8 cellular contexts compared by ENCODE assay signal in genomic region chr6:26537846-26538571, GRCh38. TPM values are rescaled to one million over a fixed set of nuclear protein-coding genes. Genes with fewer than 3 reads are reported as not detected.
DNase-seq lines count a peak whose midpoint lies in the region; FAIRE-seq and TF ChIP-seq lines count a peak whose summit lies in the region.

Gene HMGN4, plus strand, starts transcription at chr6:26538366. Its CDS starts 6,841 bp downstream, at chr6:26545207.

- TF ChIP-seq CTCF in fibroblast of pulmonary artery (IDR thresholded peaks at IDR 0.05; ENCODE audit: low read length, missing control alignments) (no peak), nephron progenitor cell (IDR thresholded peaks at IDR 0.05) (no peak)

- intact Hi-C loops in activated T-helper 2 cell treated with anti-CD3 and anti-CD28 coated beads, Interferon-gamma antibody, Interleukin-2, Interleukin-4, amounts not matched to agents 10 μg/mL and 5 μg/mL and 100 μg/mL, durations not matched to agents 14 hours and 24 hours and 36 hours (cut with micrococcal nuclease) = loop anchor here (1.0 to 10.0 kb wide), 10 partner anchors 15 to 937 kb away; partner anchors contain the start of genes ABT1, BTN3A1 and ZNF184

- peak within 1 kb of the TSS; percentile 87 to 95 for H3K9ac ChIP-seq in stomach smooth muscle (ENCODE audit: low read length in 2 of 2)

- peak within 1 kb of the TSS; percentile 90 for H3K4me3 Mint-ChIP-seq in activated T-helper 2 cell treated with anti-CD3 and anti-CD28 coated beads, Interferon-gamma antibody, Interleukin-2, Interleukin-4, amounts not matched to agents 10 μg/mL and 5 μg/mL and 100 μg/mL, durations not matched to agents 14 hours and 24 hours and 36 hours (ENCODE audit: low read depth)
- peak within 1 kb of the TSS; percentile 90 for H3K4me3 Mint-ChIP-seq in nephron progenitor cell

- peaks cover 6 to 10% of the 10 kb centered on the region in 2 donors for H3K36me3 ChIP-seq in stomach smooth muscle (ENCODE audit: control insufficient read depth in 2 of 2, insufficient read depth in 2 of 2, low read length in 2 of 2)

- no peaks in the 10 kb centered on the region for H3K27me3 ChIP-seq in stomach smooth muscle (ENCODE audit: control insufficient read depth in 1 of 2, insufficient read depth in 2 of 2, low read length in 2 of 2)

- peak; percentile 6 for FAIRE-seq in H54 (lab: Jason Lieb, UNC)

- H3K9me3 ChIP-seq in stomach smooth muscle (ENCODE audit: control insufficient read depth in 2 of 2, low read length in 2 of 2) = no peaks in the 10 kb centered on the region

- H3K4me3 ChIP-seq in fibroblast of pulmonary artery (replicated peaks; ENCODE audit: low read depth, low read length) (peak within 1 kb of the TSS; percentile 88), stomach smooth muscle (ENCODE audit: low read length in 2 of 2) (peak within 1 kb of the TSS; percentile 92 to 93)

- H3K4me1 ChIP-seq in stomach smooth muscle (ENCODE audit: control insufficient read depth, insufficient read depth, low read length) = peaks cover 28% of the 10 kb centered on the region

- H3K4me1 Mint-ChIP-seq in activated T-helper 2 cell treated with anti-CD3 and anti-CD28 coated beads, Interferon-gamma antibody, Interleukin-2, Interleukin-4, amounts not matched to agents 10 μg/mL and 5 μg/mL and 100 μg/mL, durations not matched to agents 14 hours and 24 hours and 36 hours (ENCODE audit: low read depth) = peaks cover 41% of the 10 kb centered on the region
- peaks cover 58% of the 10 kb centered on the region for H3K4me1 Mint-ChIP-seq in nephron progenitor cell

- H3K27ac Mint-ChIP-seq in activated T-helper 2 cell treated with anti-CD3 and anti-CD28 coated beads, Interferon-gamma antibody, Interleukin-2, Interleukin-4, amounts not matched to agents 10 μg/mL and 5 μg/mL and 100 μg/mL, durations not matched to agents 14 hours and 24 hours and 36 hours = peak within 1 kb of the TSS; percentile 96
- peak within 1 kb of the TSS; percentile 98 for H3K27ac Mint-ChIP-seq in nephron progenitor cell

- no peaks in the 10 kb centered on the region for H3K9me3 Mint-ChIP-seq in activated T-helper 2 cell treated with anti-CD3 and anti-CD28 coated beads, Interferon-gamma antibody, Interleukin-2, Interleukin-4, amounts not matched to agents 10 μg/mL and 5 μg/mL and 100 μg/mL, durations not matched to agents 14 hours and 24 hours and 36 hours
- H3K9me3 Mint-ChIP-seq in nephron progenitor cell = no peaks in the 10 kb centered on the region

- no peaks in the 10 kb centered on the region for H3K27me3 Mint-ChIP-seq in activated T-helper 2 cell treated with anti-CD3 and anti-CD28 coated beads, Interferon-gamma antibody, Interleukin-2, Interleukin-4, amounts not matched to agents 10 μg/mL and 5 μg/mL and 100 μg/mL, durations not matched to agents 14 hours and 24 hours and 36 hours (ENCODE audit: low read depth)
- H3K27me3 Mint-ChIP-seq in nephron progenitor cell (ENCODE audit: low read depth, poor library complexity) = peaks cover 5% of the 10 kb centered on the region

- peak within 1 kb of the TSS; percentile 96 for H3K27ac ChIP-seq in stomach smooth muscle (ENCODE audit: low read length)

- peaks cover 36% of the 10 kb centered on the region for H3K36me3 Mint-ChIP-seq in activated T-helper 2 cell treated with anti-CD3 and anti-CD28 coated beads, Interferon-gamma antibody, Interleukin-2, Interleukin-4, amounts not matched to agents 10 μg/mL and 5 μg/mL and 100 μg/mL, durations not matched to agents 14 hours and 24 hours and 36 hours (ENCODE audit: low read depth)
- H3K36me3 Mint-ChIP-seq in nephron progenitor cell (ENCODE audit: low read depth) = peaks cover 26% of the 10 kb centered on the region

- peak; percentile 92 for DNase-seq in EH (ENCODE audit: low read depth)
- DNase-seq in H54 (ENCODE audit: insufficient read length, low spot score) = peak; percentile 61
- DNase-seq in M059J (ENCODE audit: low read depth) = peak; percentile 95
- peak; percentile 82 for DNase-seq in activated T-helper 2 cell treated with anti-CD3 and anti-CD28 coated beads, Interferon-gamma antibody, Interleukin-2, Interleukin-4, amounts not matched to agents 10 μg/mL and 5 μg/mL and 100 μg/mL, durations not matched to agents 14 hours and 24 hours and 36 hours (ENCODE audit: low spot score)
- peak; percentile 94 for DNase-seq in fibroblast of pulmonary artery (ENCODE audit: low read depth)
- peak; percentile 72 for DNase-seq in nephron progenitor cell

- TF ChIP-seq POLR2A in H54 (IDR thresholded peaks at IDR 0.05; ENCODE audit: low read depth, low read length) = peak; percentile 84
- TF ChIP-seq POLR2A in Raji (IDR thresholded peaks at IDR 0.05; ENCODE audit: insufficient read depth, low read depth, low read length) = peak; percentile 69

RNA-seq across cellular contexts. Expression of gene HMGN4, which starts in this region (rescaled TPM):
- 144 and 161 TPM in 2 replicates for total RNA-seq in M059J (2014; rRNA removed; shearing (Covaris generic))
- total RNA-seq in activated T-helper 2 cell treated with anti-CD3 and anti-CD28 coated beads, Interferon-gamma antibody, Interleukin-2, Interleukin-4, amounts not matched to agents 10 μg/mL and 5 μg/mL and 100 μg/mL, durations not matched to agents 14 hours and 24 hours and 36 hours = 92.2 and 99.4 TPM in 2 replicates

Comparison
In these comparisons a context has a peak if more than half of its experiments do, and no peak if none do; other contexts are left out.
1. Peak in every context shown above with its lines: DNase-seq, H3K4me3 ChIP-seq and H3K27ac ChIP-seq.